1 cellular context compared by ENCODE assay signal in genomic region chr19:10858204-10858828, GRCh38.
TF ChIP-seq lines count a peak whose summit lies in the region.

No MANE protein-coding gene starts in this region.

TF ChIP-seq in GM23338, 12 proteins besides CTCF, POLR2A, EP300 and RAD21 (continued from another document):
- TF ChIP-seq ZNF462 (CRISPR knock-in tag; IDR thresholded peaks at IDR 0.05), result no peak
- no peak for TF ChIP-seq ETS1 (IDR thresholded peaks at IDR 0.05)
- TF ChIP-seq ZNF331 (CRISPR knock-in tag; IDR thresholded peaks at IDR 0.05; ENCODE audit: low read depth), result no peak
- no peak for TF ChIP-seq EZH2phosphoT487 (IDR thresholded peaks at IDR 0.05; ENCODE audit: unreplicated experiment)
- TF ChIP-seq STAT1 (IDR thresholded peaks at IDR 0.05; ENCODE audit: unreplicated experiment), result no peak
